12 cellular contexts compared by ENCODE assay signal in the genomic region with DNA sequence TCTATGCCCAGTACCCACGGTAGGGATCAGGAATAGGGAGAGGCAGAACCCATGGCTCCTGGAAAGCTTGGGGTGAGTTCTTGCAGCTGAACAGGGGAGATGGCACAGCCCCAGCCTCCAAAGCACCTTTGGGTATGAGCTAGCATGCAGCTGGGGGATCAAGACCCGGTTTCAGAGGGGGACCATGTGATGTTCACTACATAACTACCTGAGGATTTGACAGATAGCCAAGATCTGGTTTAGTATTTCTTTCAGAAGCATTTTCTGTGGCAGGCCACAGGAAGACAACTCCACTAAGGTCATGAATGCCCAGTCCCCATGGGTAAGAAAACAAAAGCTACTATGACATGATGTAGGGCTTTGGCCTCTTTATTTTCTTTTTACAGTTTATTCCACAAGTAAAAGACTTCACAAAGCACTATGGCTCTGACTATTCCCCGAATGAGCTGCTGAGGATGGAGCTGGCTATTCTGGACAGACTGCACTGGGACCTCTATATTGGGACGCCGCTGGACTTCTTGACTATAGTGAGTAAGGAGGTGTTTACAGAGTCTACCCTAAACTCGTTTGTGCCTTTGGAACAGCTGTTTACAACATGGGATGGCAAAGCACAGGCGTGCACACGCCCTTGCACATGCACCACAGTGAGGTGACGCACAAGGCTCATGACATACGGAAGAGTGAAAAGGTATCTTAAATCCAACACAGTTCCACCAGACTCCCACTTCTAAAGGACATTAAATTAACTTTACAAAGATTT. TPM values are rescaled to one million over a fixed set of nuclear protein-coding genes. Genes with fewer than 3 reads are reported as not detected.
DNase-seq lines count a peak whose midpoint lies in the region; ATAC-seq lines count a peak whose summit lies in the region.
"Had no signal": no experiment of that assay in that cellular context is flagged by ENCODE, and none has a peak within 500 bp of the region (broad histone marks: within the 10 kb centered on the region; RNA-seq: fewer than 3 reads in every experiment).

No MANE protein-coding gene starts in this region.

- no peaks in the 10 kb centered on the region for H3K36me3 ChIP-seq in ACC112 (ENCODE audit: insufficient read depth, low read length)
- no peaks in the 10 kb centered on the region for H3K36me3 ChIP-seq in SJCRH30
- H3K36me3 ChIP-seq: ovary had no signal

- H3K27me3 ChIP-seq in ACC112 (ENCODE audit: insufficient read depth, low read length) = peaks cover 46% of the 10 kb centered on the region
- no peaks in the 10 kb centered on the region for H3K27me3 ChIP-seq in SJCRH30

- H3K4me3 ChIP-seq in ACC112 (ENCODE audit: low read depth, low read length) (0 out of 2 replicates have a peak overlapping the region, but pooled peaks have one; percentile 0), SJCRH30 (no peak overlapping the region)
- H3K4me3 ChIP-seq: coronary artery, lower lobe of right lung, ovary had no signal

- peak; percentile 50 for DNase-seq in activated CD8-positive, alpha-beta memory T cell treated with anti-CD3 and anti-CD28 coated beads, Interleukin-2, amount 50 U/mL, for 48 hours
- no peak for DNase-seq in SJCRH30
- no peak for DNase-seq in NCI-H1048 (lab: John Stamatoyannopoulos, UW)
- no peak for DNase-seq in AG20443 (ENCODE audit: low spot score)
- DNase-seq: lower lobe of right lung, NCI-H1436 treated with DMSO at 0.1 percent for 48 hours had no signal

- ATAC-seq in GM18499 (IDR thresholded peaks at IDR 0.05; ENCODE audit: insufficient read depth, unreplicated experiment) (peak; percentile 52), HG02763 (IDR thresholded peaks at IDR 0.05; ENCODE audit: unreplicated experiment) (peak; percentile 39), HG02840 (IDR thresholded peaks at IDR 0.05; ENCODE audit: low FRiP score, unreplicated experiment) (no peak)
- ATAC-seq: lower lobe of right lung had no signal

- no peaks in the 10 kb centered on the region for H3K79me2 ChIP-seq in ACC112 (ENCODE audit: control insufficient read depth, insufficient read depth, low read length, unreplicated experiment)

- H3K27ac ChIP-seq in ACC112 (ENCODE audit: low read depth, low read length) (no peak overlapping the region), SJCRH30 (no peak overlapping the region)
- H3K27ac ChIP-seq: lower lobe of right lung, ovary had no signal

- peaks cover 19% of the 10 kb centered on the region for H3K4me1 ChIP-seq in ACC112 (ENCODE audit: control insufficient read depth, insufficient read depth, low read length, unreplicated experiment)
- H3K4me1 ChIP-seq in SJCRH30 = no peaks in the 10 kb centered on the region

- H3K9me3 ChIP-seq in SJCRH30 (replicated peaks) = no peaks in the 10 kb centered on the region
- H3K9me3 ChIP-seq: lower lobe of right lung, ovary had no signal

- no peak overlapping the region for H2AFZ ChIP-seq in ACC112 (ENCODE audit: low read length, unreplicated experiment)

RNA-seq across cellular contexts. Expression of gene CCNI2, which starts 3.4 kb away (rescaled TPM):
- total RNA-seq in SJCRH30 (2014; rRNA removed; shearing (Covaris generic)) = not detected in 2 replicates

RNA-seq across cellular contexts. Expression of gene KIF3A, which starts 13.3 kb away (rescaled TPM):
- 7.7 and 8.3 TPM in 2 replicates for total RNA-seq in SJCRH30 (2014; rRNA removed; shearing (Covaris generic))

RNA-seq across cellular contexts. Expression of gene SEPTIN8, which starts 26.4 kb away (rescaled TPM):
- 25.4 and 26.5 TPM in 2 replicates for total RNA-seq in SJCRH30 (2014; rRNA removed; shearing (Covaris generic))
